ENCODE assay signal across 15 cellular contexts in the genomic region with DNA sequence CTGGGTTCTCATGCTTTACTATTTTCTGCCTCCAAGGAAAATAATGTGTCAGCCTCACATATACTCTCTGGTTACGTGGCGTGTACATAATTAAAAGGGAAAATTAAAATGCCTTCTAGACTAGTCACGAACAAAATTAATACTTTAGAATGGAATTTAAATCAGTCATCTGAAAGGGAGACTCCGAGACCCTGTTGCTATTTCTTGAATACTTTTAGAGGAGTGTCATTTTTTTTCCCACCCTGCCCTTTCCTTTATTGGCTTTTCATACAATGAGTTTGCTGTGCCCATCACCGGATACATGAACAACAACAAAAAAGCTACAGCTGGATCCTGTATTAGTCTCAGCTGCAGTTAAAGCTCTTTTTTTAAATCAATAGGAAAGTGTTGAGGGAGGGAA. TPM values are rescaled to one million over a fixed set of nuclear protein-coding genes. Genes with fewer than 3 reads are reported as not detected.
DNase-seq lines count a peak whose midpoint lies in the region; ATAC-seq and TF ChIP-seq lines count a peak whose summit lies in the region.
"Had no signal": no experiment of that assay in that cellular context is flagged by ENCODE, and none has a peak within 500 bp of the region (broad histone marks: within the 10 kb centered on the region; RNA-seq: fewer than 3 reads in every experiment).

No MANE protein-coding gene starts in this region.

- H3K27me3 ChIP-seq in adipocyte (replicated peaks; ENCODE audit: control insufficient read depth, insufficient read depth, low read length), result no peaks in the 10 kb centered on the region

- no peak for ATAC-seq in HG03520 (IDR thresholded peaks at IDR 0.05; ENCODE audit: unreplicated experiment)
- ATAC-seq: activated CD8-positive, alpha-beta T cell treated with anti-CD3 and anti-CD28 coated beads, Interleukin-2, amount 10 ng/mL, durations not matched to agents 7 days and 5 days had no signal

- peak overlapping the region; percentile 15 for H3K9ac ChIP-seq in adipocyte (ENCODE audit: low read length)

- TF ChIP-seq CTCF in HFFc6 (IDR thresholded peaks at IDR 0.05), result no peak

- no peaks in the 10 kb centered on the region for H3K9me3 ChIP-seq in adipocyte (ENCODE audit: control insufficient read depth, low read length)

- H3K4me1 Mint-ChIP-seq in HFFc6 (ENCODE audit: low read depth), result peaks cover 92% of the 10 kb centered on the region

- peaks cover 90% of the 10 kb centered on the region for H3K4me1 ChIP-seq in adipocyte (ENCODE audit: control insufficient read depth, insufficient read depth, low read length)

- peak overlapping the region; percentile 88 for H3K27ac Mint-ChIP-seq in HFFc6
- H3K27ac Mint-ChIP-seq: activated CD8-positive, alpha-beta T cell treated with anti-CD3 and anti-CD28 coated beads, Interleukin-2, amount 10 ng/mL, durations not matched to agents 7 days and 5 days; dendritic cell treated with granulocyte-macrophage colony-stimulating factor and Interleukin-4, amounts not matched to agents 40 ng/mL and 50 ng/mL, for 4 days had no signal

- H3K4me3 ChIP-seq in adipocyte (ENCODE audit: low read length), result peak overlapping the region; percentile 12

- H3K36me3 ChIP-seq in adipocyte (ENCODE audit: control insufficient read depth, insufficient read depth, low read length, severe bottlenecking), result no peaks in the 10 kb centered on the region

- H3K27me3 Mint-ChIP-seq in HFFc6 (ENCODE audit: insufficient read depth), result no peaks in the 10 kb centered on the region

- H3K36me3 Mint-ChIP-seq in HFFc6 (ENCODE audit: low read depth), result peaks cover 7% of the 10 kb centered on the region; the same call in 1 of the 2 replicates

- peak overlapping the region; percentile 75 for H3K4me3 Mint-ChIP-seq in HFFc6
- H3K4me3 Mint-ChIP-seq: activated CD8-positive, alpha-beta T cell treated with anti-CD3 and anti-CD28 coated beads, Interleukin-2, amount 10 ng/mL, durations not matched to agents 7 days and 5 days; dendritic cell treated with granulocyte-macrophage colony-stimulating factor and Interleukin-4, amounts not matched to agents 40 ng/mL and 50 ng/mL, for 4 days had no signal

- no peaks in the 10 kb centered on the region for H3K9me3 Mint-ChIP-seq in HFFc6
- H3K9me3 Mint-ChIP-seq: dendritic cell treated with granulocyte-macrophage colony-stimulating factor and Interleukin-4, amounts not matched to agents 40 ng/mL and 50 ng/mL, for 4 days had no signal

- DNase-seq in HFFc6, result peak; percentile 66
- DNase-seq in adipocyte (ENCODE audit: low read depth), result peak; percentile 64
- peak; percentile 89 for DNase-seq in foreskin melanocyte
- peak; percentile 50 for DNase-seq in stromal cell of bone marrow (ENCODE audit: low read depth)
- no peak for DNase-seq in NCI-H1048 (lab: John Stamatoyannopoulos, UW)
- no peak for DNase-seq in SKM-1 treated with dmso at 0.1 percent for 144 hours (lab: John Stamatoyannopoulos, UW; ENCODE audit: unreplicated experiment)
- DNase-seq in OCI-M2 (lab: John Stamatoyannopoulos, UW; ENCODE audit: unreplicated experiment), result no peak
- DNase-seq: activated CD8-positive, alpha-beta T cell treated with anti-CD3 and anti-CD28 coated beads, Interleukin-2, amount 10 ng/mL, durations not matched to agents 7 days and 5 days; activated naive CD4-positive, alpha-beta T cell; head of caudate nucleus; KBM-7; NCI-H2081 treated with DMSO at 0.1 percent for 48 hours; substantia nigra had no signal

RNA-seq across cellular contexts. Expression of gene CYTH3, which starts 20.1 kb away (rescaled TPM):
- total RNA-seq in HFFc6 (2021; fragmentation: NEBNext Ultra II Directional; extraction: Animal tissue kit (Norgen Biotek cat#: 25700)), result 10 to 100 TPM; 38.6 to 53.6 (median 47.9) TPM

Comparison
In these comparisons a context has a peak if more than half of its experiments do, and no peak if none do; other contexts are left out.
1. DNase-seq: peak in HFFc6 (single experiment), adipocyte (single experiment), foreskin melanocyte (single experiment) and stromal cell of bone marrow (single experiment); none in NCI-H1048 (single experiment), SKM-1 treated with dmso at 0.1 percent for 144 hours (single experiment) and OCI-M2 (single experiment).